ENCODE assay signal across 26 cellular contexts in genomic region chr2:101921961-101922325, GRCh38.
"Had no signal": no experiment of that assay in that cellular context is flagged by ENCODE, and none has a peak within 500 bp of the region (broad histone marks: within the 10 kb centered on the region; RNA-seq: fewer than 3 reads in every experiment).

No MANE protein-coding gene starts in this region.

- H3K4me3 Mint-ChIP-seq: activated CD8-positive, alpha-beta T cell treated with anti-CD3 and anti-CD28 coated beads for 36 hours; activated naive CD4-positive, alpha-beta T cell treated with anti-CD3 and anti-CD28 coated beads, Interleukin-2, amount 50 U/mL, for 24 hours; activated T-cell treated with anti-CD3 and anti-CD28 coated beads, Interleukin-2, amount 50 U/mL, for 4 hours; natural killer cell treated with Interleukin-12 subunit alpha and Interleukin-12 subunit beta and Interleukin-15 and Interleukin-18, amount 100 ng/mL, for 72 hours; stimulated activated naive CD8-positive, alpha-beta T cell treated with anti-CD3 and anti-CD28 coated beads, Interleukin-15, amount 100 ng/mL, for 72 hours; T-helper 17 cell had no signal

- DNase-seq: activated CD4-positive, alpha-beta T cell treated with anti-CD3 and anti-CD28 coated beads, Interleukin-2, amount 50 U/mL, for 1 hour; activated CD4-positive, CD25-positive, alpha-beta regulatory T cell treated with anti-CD3 and anti-CD28 coated beads, Interleukin-2, amount 50 U/mL, for 72 hours; activated CD8-positive, alpha-beta T cell treated with anti-CD3 and anti-CD28 coated beads for 36 hours; activated T-cell treated with anti-CD3 and anti-CD28 coated beads, Interleukin-2, amount 50 U/mL, for 4 hours; aorta; cerebellar nuclear complex; colonic mucosa; dorsolateral prefrontal cortex; effector memory CD4-positive, alpha-beta T cell; left ventricle myocardium superior; ovary; right lobe of liver; stimulated activated CD4-positive, alpha-beta T cell treated with anti-CD3 and anti-CD28 coated beads, Interleukin-12 subunit alpha, Interleukin-12 subunit beta, amount 100 ng/mL, for 4 hours; stimulated activated CD4-positive, alpha-beta T cell treated with anti-CD3 and anti-CD28 coated beads, Interleukin-4, amount 100 ng/mL, for 1 hour; stimulated activated naive CD8-positive, alpha-beta T cell treated with anti-CD3 and anti-CD28 coated beads, Interleukin-15, amount 100 ng/mL, for 72 hours; T-helper 17 cell; T1000; thyroid gland; upper lobe of right lung; WERI-Rb-1 had no signal

- H3K4me1 ChIP-seq: adrenal gland, body of pancreas, colonic mucosa, right lobe of liver, thyroid gland, upper lobe of right lung had no signal

- ATAC-seq: activated CD8-positive, alpha-beta T cell treated with anti-CD3 and anti-CD28 coated beads for 36 hours; activated T-cell treated with anti-CD3 and anti-CD28 coated beads, Interleukin-2, amount 50 U/mL, for 4 hours; body of pancreas; natural killer cell treated with Interleukin-12 subunit alpha and Interleukin-12 subunit beta and Interleukin-15 and Interleukin-18, amount 100 ng/mL, for 72 hours; stimulated activated naive CD8-positive, alpha-beta T cell treated with anti-CD3 and anti-CD28 coated beads, Interleukin-15, amount 100 ng/mL, for 72 hours; T-helper 17 cell had no signal

- H3K27ac ChIP-seq: colonic mucosa, ovary, right lobe of liver, thyroid gland, upper lobe of right lung, WERI-Rb-1 had no signal

- H3K4me3 ChIP-seq: adrenal gland, body of pancreas, colonic mucosa, dorsolateral prefrontal cortex, ovary, right lobe of liver, thyroid gland, upper lobe of right lung had no signal

- H3K9me3 ChIP-seq: colonic mucosa, ovary, right lobe of liver, thyroid gland, upper lobe of right lung had no signal

- H3K4me1 Mint-ChIP-seq: activated naive CD4-positive, alpha-beta T cell treated with anti-CD3 and anti-CD28 coated beads, Interleukin-2, amount 50 U/mL, for 24 hours; stimulated activated naive CD8-positive, alpha-beta T cell treated with anti-CD3 and anti-CD28 coated beads, Interleukin-15, amount 100 ng/mL, for 72 hours; T-helper 17 cell had no signal

- H3K27ac Mint-ChIP-seq: activated CD8-positive, alpha-beta T cell treated with anti-CD3 and anti-CD28 coated beads for 36 hours; activated naive CD4-positive, alpha-beta T cell treated with anti-CD3 and anti-CD28 coated beads, Interleukin-2, amount 50 U/mL, for 24 hours; activated T-helper 2 cell treated with anti-CD3 and anti-CD28 coated beads, Interferon-gamma antibody, Interleukin-2, Interleukin-4, amounts not matched to agents 10 μg/mL and 5 μg/mL and 100 μg/mL, durations not matched to agents 14 hours and 24 hours and 36 hours; natural killer cell treated with Interleukin-12 subunit alpha and Interleukin-12 subunit beta and Interleukin-15 and Interleukin-18, amount 100 ng/mL, for 72 hours; progenitor cell of endocrine pancreas; stimulated activated naive CD8-positive, alpha-beta T cell treated with anti-CD3 and anti-CD28 coated beads, Interleukin-15, amount 100 ng/mL, for 72 hours; T-helper 17 cell had no signal

- H3K36me3 ChIP-seq: adrenal gland, colonic mucosa, ovary, right lobe of liver, thyroid gland, upper lobe of right lung, WERI-Rb-1 had no signal

- H3K27me3 Mint-ChIP-seq: activated CD8-positive, alpha-beta T cell treated with anti-CD3 and anti-CD28 coated beads for 36 hours; progenitor cell of endocrine pancreas; T-helper 17 cell had no signal

- H3K27me3 ChIP-seq: adrenal gland, body of pancreas, colonic mucosa, dorsolateral prefrontal cortex, ovary, right lobe of liver, thyroid gland, upper lobe of right lung had no signal
